1 cellular context compared by ENCODE assay signal in genomic region chr17:42866631-42867575, GRCh38.
TF ChIP-seq lines count a peak whose summit lies in the region.

No MANE protein-coding gene starts in this region.

TF ChIP-seq in HepG2, 621 proteins besides CTCF, POLR2A, EP300 and RAD21 (continued from another document and continues in another):
- TF ChIP-seq ZNF564 (CRISPR knock-in tag; IDR thresholded peaks at IDR 0.05) (no peak), ZNF713 (CRISPR knock-in tag; IDR thresholded peaks at IDR 0.05) (no peak), HNF1B (CRISPR knock-in tag; IDR thresholded peaks at IDR 0.05) (peak; percentile 84), PHF8 (CRISPR knock-in tag; IDR thresholded peaks at IDR 0.05) (no peak), SYNCRIP (IDR thresholded peaks at IDR 0.05; ENCODE audit: insufficient read depth, low read depth, low read length) (no peak), ZSCAN5A (CRISPR knock-in tag; IDR thresholded peaks at IDR 0.05; ENCODE audit: borderline replicate concordance) (no peak; the same call in 1 of the 2 replicates), TBL1XR1 (IDR thresholded peaks at IDR 0.05; ENCODE audit: borderline replicate concordance, low read length, partially characterized antibody) (no peak), YY1 (IDR thresholded peaks at IDR 0.05; ENCODE audit: insufficient read depth, insufficient replicate concordance, low read depth, low read length) (no peak), ZFP82 (CRISPR knock-in tag; IDR thresholded peaks at IDR 0.05; ENCODE audit: borderline replicate concordance) (0 out of 2 replicates have a peak, but pooled peaks have one; percentile 17), TBX3 (IDR thresholded peaks at IDR 0.05; ENCODE audit: borderline replicate concordance) (no peak), NFATC3 (CRISPR knock-in tag; IDR thresholded peaks at IDR 0.05) (no peak), SMAD1 (CRISPR knock-in tag; IDR thresholded peaks at IDR 0.05; ENCODE audit: borderline replicate concordance, low read depth) (no peak), HNRNPUL1 (IDR thresholded peaks at IDR 0.05; ENCODE audit: low read depth, low read length) (no peak), EEA1 (CRISPR knock-in tag; IDR thresholded peaks at IDR 0.05; ENCODE audit: borderline replicate concordance) (no peak), PRDM4 (CRISPR knock-in tag; IDR thresholded peaks at IDR 0.05; ENCODE audit: borderline replicate concordance) (no peak), HOXD1 (CRISPR knock-in tag; IDR thresholded peaks at IDR 0.05) (peak; percentile 27; the same call in 1 of the 2 replicates), BHLHE40 (IDR thresholded peaks at IDR 0.05; ENCODE audit: low read length) (no peak), ZBTB43 (CRISPR knock-in tag; conservative IDR thresholded peaks at IDR 0.05) (no peak), HMGXB3 (CRISPR knock-in tag; IDR thresholded peaks at IDR 0.05; ENCODE audit: borderline replicate concordance) (no peak), IKZF4 (CRISPR knock-in tag; IDR thresholded peaks at IDR 0.05; ENCODE audit: borderline replicate concordance, low read depth, not compliant biosample characterization) (peak; percentile 59), EED (CRISPR knock-in tag; IDR thresholded peaks at IDR 0.05) (no peak), ARID4A (CRISPR knock-in tag; IDR thresholded peaks at IDR 0.05; ENCODE audit: borderline replicate concordance) (no peak; the same call in 1 of the 2 replicates), ZNF431 (CRISPR knock-in tag; IDR thresholded peaks at IDR 0.05; ENCODE audit: borderline replicate concordance, low read depth) (no peak), ETV6 (CRISPR knock-in tag; conservative IDR thresholded peaks at IDR 0.05) (no peak), NONO (IDR thresholded peaks at IDR 0.05) (no peak), NONO (CRISPR knock-in tag; conservative IDR thresholded peaks at IDR 0.05) (peak; percentile 53; the same call in 1 of the 2 replicates), ZNF484 (CRISPR knock-in tag; IDR thresholded peaks at IDR 0.05; ENCODE audit: borderline replicate concordance, low read depth) (no peak), ARNTL (CRISPR knock-in tag; IDR thresholded peaks at IDR 0.05) (peak; percentile 91), THAP7 (CRISPR knock-in tag; IDR thresholded peaks at IDR 0.05) (no peak), ZNF205 (CRISPR knock-in tag; IDR thresholded peaks at IDR 0.05) (no peak; the same call in 1 of the 2 replicates), ZNF263 (CRISPR knock-in tag; IDR thresholded peaks at IDR 0.05) (no peak), GTF3A (CRISPR knock-in tag; conservative IDR thresholded peaks at IDR 0.05) (peak; percentile 85; the same call in 1 of the 2 replicates), TEAD3 (CRISPR knock-in tag; optimal IDR thresholded peaks at IDR 0.05; ENCODE audit: borderline replicate concordance) (no peak), NFE2 (CRISPR knock-in tag; IDR thresholded peaks at IDR 0.05) (no peak), MIXL1 (CRISPR knock-in tag; IDR thresholded peaks at IDR 0.05) (peak; percentile 94), ZSCAN20 (CRISPR knock-in tag; IDR thresholded peaks at IDR 0.05; ENCODE audit: borderline replicate concordance) (no peak), UBTF (CRISPR knock-in tag; IDR thresholded peaks at IDR 0.05) (no peak), KLF12 (CRISPR knock-in tag; IDR thresholded peaks at IDR 0.05; ENCODE audit: borderline replicate concordance) (no peak; the same call in 1 of the 2 replicates)
